In the genomic region with DNA sequence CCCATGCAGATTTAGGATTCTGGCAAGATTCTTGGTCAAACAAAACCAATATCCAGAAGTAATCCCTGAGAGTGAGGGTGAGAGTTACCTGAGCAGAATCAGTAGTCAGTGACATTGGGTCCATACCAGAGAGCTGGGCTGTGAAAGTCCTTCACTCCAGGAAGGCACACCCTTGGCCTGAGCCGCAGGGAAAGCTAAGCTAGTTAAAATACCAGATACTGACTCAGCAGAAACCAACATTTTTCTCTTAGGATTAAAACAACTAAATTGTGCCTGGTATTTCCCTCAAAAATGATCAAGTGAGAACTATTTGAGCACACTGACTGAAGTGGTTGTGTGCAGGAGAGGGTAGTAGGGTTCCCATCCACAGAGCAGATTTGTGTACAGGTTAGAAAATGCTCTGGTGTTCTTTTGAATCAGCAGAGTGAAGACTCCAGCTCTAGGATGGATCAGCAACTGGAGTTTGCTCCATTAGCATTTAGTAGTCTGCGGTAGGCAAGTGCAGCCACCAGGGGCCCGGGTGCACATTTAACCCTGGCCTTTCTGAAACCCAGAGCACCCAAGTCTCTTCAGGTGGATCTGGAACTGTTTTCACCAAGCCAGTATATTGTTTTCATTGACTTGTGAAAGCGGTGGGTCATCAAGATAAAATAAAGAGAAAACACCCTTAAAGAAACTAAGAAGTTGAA, we compare ENCODE assay signal across 11 cellular contexts.
DNase-seq lines count a peak whose midpoint lies in the region; ATAC-seq and TF ChIP-seq lines count a peak whose summit lies in the region.
"Had no signal": no experiment of that assay in that cellular context is flagged by ENCODE, and none has a peak within 500 bp of the region (broad histone marks: within the 10 kb centered on the region; RNA-seq: fewer than 3 reads in every experiment).

No MANE protein-coding gene starts in this region.

- no TSS peak for BruUV-seq in Panc1 (replicated peaks; lab: Mats Ljungman, UMichigan)

- no peak overlapping the region for H3K9ac ChIP-seq in smooth muscle cell (ENCODE audit: low read depth)

- no peaks in the 10 kb centered on the region for H4K20me1 ChIP-seq in smooth muscle cell (ENCODE audit: low read depth)

- no peak overlapping the region for H3K4me3 ChIP-seq in GM12875 (ENCODE audit: low read depth, low read length)
- H3K4me3 ChIP-seq in Panc1 (ENCODE audit: low read depth in 2 of 2, low read length in 2 of 2), result no peak overlapping the region
- no peak overlapping the region for H3K4me3 ChIP-seq in foreskin fibroblast (ENCODE audit: low read depth in 1 of 2, low read length in 2 of 2)
- no peak overlapping the region for H3K4me3 ChIP-seq in smooth muscle cell
- H3K4me3 ChIP-seq: cardiac muscle cell, thoracic aorta had no signal

- H3K4me1 ChIP-seq in Panc1 (ENCODE audit: control insufficient read depth, insufficient read depth, low read length) (no peaks in the 10 kb centered on the region), smooth muscle cell (ENCODE audit: low read depth) (peaks cover 9% of the 10 kb centered on the region)

- CTCF ChIA-PET in Panc1 (lab: Charles Lee), result no interaction called here

- in situ Hi-C loops in Panc1 (cut with HindIII; ENCODE audit: low pct_unique_long_range_greater_than_20kb, low sequenced_read_pairs), result no loop called here

- DNase-seq in Panc1 (ENCODE audit: low read depth, low spot score) (no peak), foreskin fibroblast (peak in 1 of 2 donors; percentile 31), smooth muscle cell (lab: John Stamatoyannopoulos, UW; ENCODE audit: unreplicated experiment) (no peak), DMS79 treated with DMSO at 0.1 percent for 48 hours (lab: John Stamatoyannopoulos, UW) (no peak)
- DNase-seq: activated T-cell treated with anti-CD3 and anti-CD28 coated beads, Interleukin-2, amount 50 U/mL, for 1 hour; NCI-H2081 had no signal

- peak overlapping the region; percentile 78 for H2AFZ ChIP-seq in smooth muscle cell (ENCODE audit: low read depth)

- ATAC-seq in Panc1 (peak; percentile 66; the same call in 1 of the 2 replicates), HG02981 (IDR thresholded peaks at IDR 0.05; ENCODE audit: unreplicated experiment) (no peak), HG03460 (IDR thresholded peaks at IDR 0.05; ENCODE audit: unreplicated experiment) (no peak)

- H3K27ac ChIP-seq in Panc1 (ENCODE audit: low read length), result no peak overlapping the region
- H3K27ac ChIP-seq in smooth muscle cell (ENCODE audit: low read depth), result peak overlapping the region; percentile 2
- H3K27ac ChIP-seq: cardiac muscle cell, thoracic aorta had no signal

- H3F3A ChIP-seq in smooth muscle cell (ENCODE audit: low read depth), result peaks cover 4% of the 10 kb centered on the region

- H3K36me3 ChIP-seq in Panc1 (ENCODE audit: control insufficient read depth, insufficient read depth, low read length), result no peaks in the 10 kb centered on the region
- no peaks in the 10 kb centered on the region for H3K36me3 ChIP-seq in smooth muscle cell (ENCODE audit: low read depth)
- H3K36me3 ChIP-seq: cardiac muscle cell, thoracic aorta had no signal

- TF ChIP-seq CTCF in GM12875 (IDR thresholded peaks at IDR 0.05; ENCODE audit: borderline replicate concordance, insufficient read depth, low read depth, low read length) (0 out of 2 replicates have a peak, but pooled peaks have one; percentile 9), Panc1 (IDR thresholded peaks at IDR 0.05) (no peak), foreskin fibroblast (IDR thresholded peaks at IDR 0.05; ENCODE audit: low read depth, low read length) (peak; percentile 19), smooth muscle cell (IDR thresholded peaks at IDR 0.05; ENCODE audit: borderline replicate concordance, insufficient read depth, poor library complexity, severe bottlenecking) (no peak)

- intact Hi-C loops in Panc1 (cut with micrococcal nuclease; ENCODE audit: unreplicated experiment), result no loop called here

- H3K27me3 ChIP-seq in Panc1 (ENCODE audit: control insufficient read depth, insufficient read depth, low read length), result peaks cover 25% of the 10 kb centered on the region
- no peaks in the 10 kb centered on the region for H3K27me3 ChIP-seq in smooth muscle cell (ENCODE audit: low read depth)
- H3K27me3 ChIP-seq: cardiac muscle cell had no signal

- POLR2A ChIA-PET in Panc1 (lab: Charles Lee), result no interaction called here

- no peaks in the 10 kb centered on the region for H3K9me3 ChIP-seq in Panc1 (ENCODE audit: control insufficient read depth, insufficient read depth, low read depth, low read length)
- H3K9me3 ChIP-seq in smooth muscle cell (replicated peaks; ENCODE audit: low read depth), result no peaks in the 10 kb centered on the region
- H3K9me3 ChIP-seq: thoracic aorta had no signal

- WGBS in smooth muscle cell (ENCODE audit: low lambda C conversion rate), result 26% methylated on average over 4 of the region's 4 CpGs

- peak overlapping the region; percentile 44 for H3K4me2 ChIP-seq in smooth muscle cell

- no peaks in the 10 kb centered on the region for H3K79me2 ChIP-seq in smooth muscle cell (ENCODE audit: low read depth)

Comparison
In these comparisons a context has a peak if more than half of its experiments do, and no peak if none do; other contexts are left out.
1. CTCF ChIP-seq: peak in GM12875 (single experiment) and foreskin fibroblast (single experiment); none in Panc1 (single experiment) and smooth muscle cell (single experiment).